Comparison of ENCODE assay signal across 30 cellular contexts in the genomic region with DNA sequence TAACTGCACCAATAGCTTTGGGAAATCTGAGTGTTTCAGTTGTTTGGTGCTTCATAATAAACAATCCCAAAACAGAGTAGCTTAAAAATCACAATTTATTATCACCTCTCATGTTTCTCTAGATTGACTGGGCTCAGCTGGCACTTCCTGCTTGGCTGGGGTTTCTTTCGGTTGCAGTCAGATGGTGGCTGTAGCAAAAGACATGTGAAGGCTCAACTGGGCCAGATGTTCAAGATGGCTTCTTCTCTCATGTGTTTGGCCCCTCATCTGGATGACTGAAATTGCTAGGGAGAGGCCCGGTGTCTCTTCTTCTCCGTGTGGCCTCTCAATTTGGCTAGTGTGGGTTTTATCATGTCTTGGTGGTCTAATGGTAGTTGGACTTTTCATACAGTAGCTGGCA. TPM values are rescaled to one million over a fixed set of nuclear protein-coding genes. Genes with fewer than 3 reads are reported as not detected.
"Had no signal": no experiment of that assay in that cellular context is flagged by ENCODE, and none has a peak within 500 bp of the region (broad histone marks: within the 10 kb centered on the region; RNA-seq: fewer than 3 reads in every experiment).

No MANE protein-coding gene starts in this region.

- H3K4me1 ChIP-seq: ascending aorta, breast epithelium, colonic mucosa, foreskin keratinocyte had no signal

- H3K27ac ChIP-seq: ascending aorta, breast epithelium, cardiac muscle cell, colonic mucosa, dorsolateral prefrontal cortex, foreskin keratinocyte, gastrocnemius medialis, heart left ventricle, WERI-Rb-1 had no signal

- ATAC-seq: activated CD4-positive, CD25-positive, alpha-beta regulatory T cell treated with anti-CD3 and anti-CD28 coated beads, Interleukin-2, amount 50 U/mL, for 24 hours; activated CD8-positive, alpha-beta T cell treated with anti-CD3 and anti-CD28 coated beads for 36 hours; activated naive CD4-positive, alpha-beta T cell treated with anti-CD3 and anti-CD28 coated beads, Interleukin-2, amount 50 U/mL, for 72 hours; activated T-cell treated with anti-CD3 and anti-CD28 coated beads, Interleukin-2, amount 50 U/mL, for 4 hours; activated T-helper 17 cell treated with anti-CD3 and anti-CD28 coated beads, Interleukin-2, amount 50 U/mL, for 72 hours; esophagus mucosa; foreskin keratinocyte; gastrocnemius medialis; heart left ventricle; T-helper 17 cell had no signal

- H3K36me3 ChIP-seq: ascending aorta, breast epithelium, cardiac muscle cell, colonic mucosa, gastrocnemius medialis, heart left ventricle, WERI-Rb-1 had no signal

- H3K4me3 ChIP-seq: ascending aorta, breast epithelium, cardiac muscle cell, colonic mucosa, dorsolateral prefrontal cortex, gastrocnemius medialis, heart left ventricle had no signal

- DNase-seq: activated B cell treated with CpG ODN at 0.5 μM for 24 hours; activated CD4-positive, alpha-beta T cell treated with anti-CD3 and anti-CD28 coated beads for 48 hours; activated CD4-positive, alpha-beta T cell treated with anti-CD3 and anti-CD28 coated beads, Interleukin-2, amount 50 U/mL, for 1 hour; activated CD4-positive, alpha-beta T cell treated with anti-CD3 and anti-CD28 coated beads, Interleukin-2, amount 50 U/mL, for 48 hours; activated CD8-positive, alpha-beta memory T cell treated with anti-CD3 and anti-CD28 coated beads for 24 hours; activated CD8-positive, alpha-beta T cell treated with anti-CD3 and anti-CD28 coated beads for 36 hours; activated effector memory CD4-positive, alpha-beta T cell treated with Interleukin-2 at 50 U/mL for 16 hours; activated naive CD4-positive, alpha-beta T cell treated with anti-CD3 and anti-CD28 coated beads for 36 hours; activated naive CD8-positive, alpha-beta T cell treated with anti-CD3 and anti-CD28 coated beads, Interleukin-2, amount 10 ng/mL, durations not matched to agents 7 days and 5 days; activated T-cell treated with anti-CD3 and anti-CD28 coated beads, Interleukin-2, amount 50 U/mL, for 4 hours; central memory CD4-positive, alpha-beta T cell; cerebellar nuclear complex; colonic mucosa; dorsolateral prefrontal cortex; effector memory CD4-positive, alpha-beta T cell; endodermal cell; foreskin keratinocyte; gastrocnemius medialis; glutamatergic neuron; heart left ventricle; T-helper 17 cell; T1000; WERI-Rb-1 had no signal

- H3K9me3 ChIP-seq: ascending aorta, breast epithelium, colonic mucosa, gastrocnemius medialis, heart left ventricle had no signal

- H3K27me3 ChIP-seq: ascending aorta, breast epithelium, colonic mucosa, foreskin keratinocyte had no signal

RNA-seq across cellular contexts. Expression of gene BMP4, which starts 12.1 kb away (rescaled TPM):
- total RNA-seq: activated CD8-positive, alpha-beta T cell treated with anti-CD3 and anti-CD28 coated beads for 36 hours; activated naive CD4-positive, alpha-beta T cell treated with anti-CD3 and anti-CD28 coated beads for 36 hours; activated naive CD4-positive, alpha-beta T cell treated with anti-CD3 and anti-CD28 coated beads, Interleukin-2, amount 50 U/mL, for 72 hours; T-helper 17 cell had no signal
